Comparison of ENCODE assay signal across 1 cellular context in the genomic region with DNA sequence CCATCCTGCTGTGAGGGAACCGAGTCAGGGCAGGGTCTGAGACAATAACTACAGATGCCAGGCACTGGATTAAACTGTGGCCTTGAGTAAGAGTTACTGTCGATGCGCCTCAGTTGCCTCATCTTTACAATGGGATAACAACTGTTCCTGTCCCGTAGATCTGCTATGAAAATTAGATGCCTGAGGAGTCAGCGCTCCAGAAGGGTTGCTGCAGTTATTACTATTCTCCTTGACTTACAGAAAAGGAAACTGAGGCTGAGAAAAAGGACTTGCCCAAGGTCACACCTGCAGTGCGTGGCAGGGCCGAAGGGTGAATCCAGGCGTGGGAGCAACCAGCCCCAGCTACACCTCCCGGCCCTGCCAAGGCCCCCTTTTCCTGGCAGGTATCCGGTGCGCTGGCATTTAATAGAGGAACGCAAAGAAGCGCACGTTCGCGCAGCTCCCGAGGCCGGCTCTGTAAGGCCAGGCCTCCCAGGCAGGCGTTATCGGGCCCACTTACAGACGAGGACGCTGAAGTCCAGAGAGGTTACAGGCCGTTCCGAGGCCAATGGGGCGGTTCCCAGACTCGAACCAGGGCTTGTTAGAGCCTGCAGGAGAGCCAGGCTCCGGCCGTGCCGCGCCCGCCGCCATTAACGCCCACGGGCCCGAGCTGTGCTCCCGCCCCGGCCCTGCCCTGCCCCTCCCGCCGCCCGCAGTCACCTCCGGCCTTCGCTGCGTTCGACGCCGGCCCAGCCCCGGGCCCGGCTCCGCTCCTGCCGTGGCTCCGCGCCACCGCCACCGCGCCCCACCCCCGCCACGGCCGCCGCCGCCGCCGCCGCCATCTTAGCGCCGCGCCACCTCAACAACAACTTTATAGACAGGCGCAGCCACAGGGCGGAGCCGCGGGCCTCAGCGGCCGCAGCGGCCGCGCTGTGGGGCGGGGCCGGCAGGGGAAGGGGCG.
TF ChIP-seq lines count a peak whose summit lies in the region.

TSS of gene C11orf68 (minus strand) at position 852 of the 940 bp plus-strand sequence. CDS start at position 821, 31 bp downstream.

TF ChIP-seq in K562, 482 proteins besides CTCF, POLR2A, EP300 and RAD21 (continued from another document):
- TF ChIP-seq CHD1 (IDR thresholded peaks at IDR 0.05; ENCODE audit: low read length) = no peak
- TF ChIP-seq SMAD3 (CRISPR knock-in tag; conservative IDR thresholded peaks at IDR 0.05) = no peak
- peak; percentile 5 for TF ChIP-seq RB1 (IDR thresholded peaks at IDR 0.05; ENCODE audit: low read depth)
- no peak for TF ChIP-seq STAT5B (CRISPR knock-in tag; IDR thresholded peaks at IDR 0.05)
TF ChIP-seq in K562: peak in this region for 68.
